ENCODE assay signal across 9 cellular contexts in the genomic region with DNA sequence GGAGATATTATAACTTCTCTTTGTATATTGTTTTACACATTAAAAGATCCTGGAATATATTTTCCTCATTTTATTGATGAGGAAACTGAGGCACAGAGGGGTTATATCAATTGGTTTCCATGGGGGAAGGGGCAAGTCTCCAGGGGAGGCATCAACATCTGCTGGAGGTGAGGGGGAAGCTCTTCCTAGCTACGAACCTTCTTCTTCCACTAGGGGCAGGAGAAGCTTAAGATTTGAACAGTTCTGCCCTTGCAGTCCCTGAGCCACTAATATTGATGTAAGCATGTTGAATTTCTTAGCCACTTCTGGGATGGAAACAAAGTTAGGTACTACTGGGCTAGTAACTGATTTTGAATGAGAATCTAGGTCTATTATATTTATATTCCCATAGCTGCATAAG.
A peak's percentile ranks its signal among the peaks of the same experiment; 100 is the strongest.
DNase-seq lines count a peak whose midpoint lies in the region; ATAC-seq, FAIRE-seq and TF ChIP-seq lines count a peak whose summit lies in the region.
"Had no signal": no experiment of that assay in that cellular context is flagged by ENCODE, and none has a peak within 500 bp of the region (broad histone marks: within the 10 kb centered on the region; RNA-seq: fewer than 3 reads in every experiment).

No MANE protein-coding gene starts in this region.

- peak; percentile 60 for ATAC-seq in GM18861 (IDR thresholded peaks at IDR 0.05; ENCODE audit: unreplicated experiment)

- FAIRE-seq in small intestine (lab: Jason Lieb, UNC) = no peak

- H4K20me1 ChIP-seq in Loucy (ENCODE audit: insufficient read depth, low read length, poor library complexity, severe bottlenecking) = no peaks in the 10 kb centered on the region

- intact Hi-C loops in testis (cut with DNase I; ENCODE audit: low total_unique reads) = no loop called here

- DNase-seq in AG09319 (ENCODE audit: extremely low read depth, low read depth) (no peak), epithelial cell of esophagus (ENCODE audit: low read depth) (peak; percentile 30), testis (no peak), small intestine (no peak), amniotic stem cell (lab: John Stamatoyannopoulos, UW) (no peak)
- DNase-seq in stimulated activated CD4-positive, alpha-beta T cell treated with anti-CD3 and anti-CD28 coated beads, Interleukin-15, amount 100 ng/mL, for 24 hours = no peak

- H2AFZ ChIP-seq in Loucy (ENCODE audit: low read length) = 0 out of 2 replicates have a peak overlapping the region, but pooled peaks have one; percentile 40

- H3K4me3 ChIP-seq in Loucy (ENCODE audit: low read length, poor library complexity, severe bottlenecking) (no peak overlapping the region), epithelial cell of esophagus (ENCODE audit: low read length) (no peak overlapping the region), testis (no peak overlapping the region), small intestine (ENCODE audit: low read depth in 1 of 2, low read length in 2 of 2) (no peak overlapping the region)
- H3K4me3 ChIP-seq: SJSA1 had no signal

- no peak overlapping the region for H3K9ac ChIP-seq in Loucy (ENCODE audit: low read depth, low read length, poor library complexity, severe bottlenecking)

- no peaks in the 10 kb centered on the region for H3K4me1 ChIP-seq in Loucy (ENCODE audit: insufficient read depth, low read length, poor library complexity, severe bottlenecking)
- H3K4me1 ChIP-seq in testis = peaks cover 7% of the 10 kb centered on the region
- H3K4me1 ChIP-seq in small intestine (ENCODE audit: control insufficient read depth in 2 of 2, insufficient read depth in 1 of 2, low read depth in 1 of 2, low read length in 1 of 2) = no peaks in the 10 kb centered on the region
- H3K4me1 ChIP-seq: SJSA1 had no signal

- H3K9me3 ChIP-seq in Loucy (ENCODE audit: insufficient read depth, low read depth, low read length) = no peaks in the 10 kb centered on the region
- H3K9me3 ChIP-seq in testis = no peaks in the 10 kb centered on the region
- no peaks in the 10 kb centered on the region for H3K9me3 ChIP-seq in small intestine (ENCODE audit: control insufficient read depth, low read depth)
- H3K9me3 ChIP-seq: SJSA1 had no signal

- WGBS in testis, 2 donors = 30 to 36% methylated on average over 1 of the region's 1 CpG
- 10 to 19% (median 15%) methylated on average over 1 of the region's 1 CpG for WGBS in small intestine, 3 donors

- H3K4me2 ChIP-seq in Loucy (ENCODE audit: low read depth, low read length, poor library complexity, severe bottlenecking) = no peak overlapping the region

- no peaks in the 10 kb centered on the region for H3K27me3 ChIP-seq in Loucy (ENCODE audit: insufficient read depth, low read length, poor library complexity, severe bottlenecking)
- no peaks in the 10 kb centered on the region for H3K27me3 ChIP-seq in testis
- no peaks in the 10 kb centered on the region for H3K27me3 ChIP-seq in small intestine (ENCODE audit: control insufficient read depth in 2 of 2, insufficient read depth in 2 of 2, low read length in 2 of 2)
- H3K27me3 ChIP-seq: SJSA1 had no signal

- H3K9me2 ChIP-seq in Loucy (replicated peaks; ENCODE audit: low read depth, low read length) = no peaks in the 10 kb centered on the region

- no peak for TF ChIP-seq POLR2A in testis (IDR thresholded peaks at IDR 0.05)

- no peaks in the 10 kb centered on the region for H3K79me2 ChIP-seq in Loucy (ENCODE audit: insufficient read depth, low read length)

- H3K36me3 ChIP-seq in Loucy (ENCODE audit: insufficient read depth, low read length) (no peaks in the 10 kb centered on the region), testis (ENCODE audit: low read depth, missing control alignments) (no peaks in the 10 kb centered on the region), small intestine (ENCODE audit: control insufficient read depth in 2 of 2, insufficient read depth in 2 of 2, low read length in 2 of 2) (no peaks in the 10 kb centered on the region)
- H3K36me3 ChIP-seq: SJSA1 had no signal

- peak; percentile 11 for TF ChIP-seq CTCF in AG09319 (IDR thresholded peaks at IDR 0.05; ENCODE audit: low read depth, low read length)
- peak; percentile 75 for TF ChIP-seq CTCF in Loucy (conservative IDR thresholded peaks at IDR 0.05; ENCODE audit: low read length)
- TF ChIP-seq CTCF in epithelial cell of esophagus (IDR thresholded peaks at IDR 0.05; ENCODE audit: insufficient read depth, low read depth, low read length, missing control alignments) = peak; percentile 61
- TF ChIP-seq CTCF in testis (IDR thresholded peaks at IDR 0.05) = peak in 1 of 3 experiments; percentile 27

- no peaks in the 10 kb centered on the region for H3F3A ChIP-seq in Loucy (ENCODE audit: low read depth)

- H3K27ac ChIP-seq in testis = no peak overlapping the region
- H3K27ac ChIP-seq in small intestine (ENCODE audit: low read depth in 1 of 2, low read length in 1 of 2) = no peak overlapping the region
- H3K27ac ChIP-seq: SJSA1 had no signal
